ENCODE assay signal across 30 cellular contexts in the genomic region with DNA sequence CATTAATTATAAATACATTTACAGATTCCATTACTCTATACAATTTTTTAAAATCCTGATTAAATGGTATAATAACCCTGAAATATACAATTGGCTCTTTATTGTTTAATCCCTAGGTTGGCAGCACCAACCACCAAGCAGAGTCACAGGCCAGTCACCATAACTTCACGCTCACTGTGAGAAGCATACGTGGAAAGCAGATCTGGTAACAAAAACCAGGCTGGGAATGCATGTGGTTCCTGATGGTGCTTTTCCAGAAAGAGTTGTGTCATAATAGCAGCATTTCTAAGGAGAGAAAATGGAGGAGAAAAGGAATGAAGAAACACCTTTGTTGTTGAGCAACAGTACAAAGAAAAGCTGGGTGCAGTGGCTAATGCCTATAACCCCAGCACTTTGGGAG.
"Had no signal": no experiment of that assay in that cellular context is flagged by ENCODE, and none has a peak within 500 bp of the region (broad histone marks: within the 10 kb centered on the region; RNA-seq: fewer than 3 reads in every experiment).

No MANE protein-coding gene starts in this region.

- H3K4me3 ChIP-seq: ascending aorta, coronary artery, dorsolateral prefrontal cortex, esophagus muscularis mucosa, gastrocnemius medialis, heart left ventricle had no signal

- H3K27me3 ChIP-seq: ascending aorta, dorsolateral prefrontal cortex, esophagus muscularis mucosa, gastrocnemius medialis, heart left ventricle had no signal

- H3K9me3 ChIP-seq: ascending aorta, esophagus muscularis mucosa, gastrocnemius medialis had no signal

- H3K36me3 Mint-ChIP-seq: activated naive CD4-positive, alpha-beta T cell treated with anti-CD3 and anti-CD28 coated beads, Interleukin-2, amount 10 ng/mL, durations not matched to agents 7 days and 5 days; activated naive CD4-positive, alpha-beta T cell treated with anti-CD3 and anti-CD28 coated beads, Interleukin-2, amount 50 U/mL, for 72 hours; activated naive CD8-positive, alpha-beta T cell treated with anti-CD3 and anti-CD28 coated beads, Interleukin-2, amount 10 ng/mL, durations not matched to agents 7 days and 5 days; brain had no signal

- DNase-seq: activated CD4-positive, alpha-beta memory T cell treated with anti-CD3 and anti-CD28 coated beads, Interleukin-2, amount 10 ng/mL, durations not matched to agents 7 days and 5 days; activated CD4-positive, alpha-beta T cell treated with anti-CD3 and anti-CD28 coated beads for 1 hour; activated CD4-positive, alpha-beta T cell treated with anti-CD3 and anti-CD28 coated beads for 4 hours; activated CD4-positive, alpha-beta T cell treated with anti-CD3 and anti-CD28 coated beads, Interleukin-2, amount 10 ng/mL, durations not matched to agents 7 days and 5 days; activated CD4-positive, alpha-beta T cell treated with anti-CD3 and anti-CD28 coated beads, Interleukin-2, amount 50 U/mL, for 4 hours; activated CD8-positive, alpha-beta memory T cell treated with anti-CD3 and anti-CD28 coated beads, Interleukin-2, amount 50 U/mL, for 48 hours; activated gamma-delta T cell; activated naive CD4-positive, alpha-beta T cell; activated naive CD4-positive, alpha-beta T cell treated with anti-CD3 and anti-CD28 coated beads, Interleukin-2, amount 10 ng/mL, durations not matched to agents 7 days and 5 days; activated naive CD8-positive, alpha-beta T cell treated with anti-CD3 and anti-CD28 coated beads, Interleukin-2, amount 10 ng/mL, durations not matched to agents 7 days and 5 days; activated T-cell treated with anti-CD3 and anti-CD28 coated beads for 4 hours; activated T-cell treated with anti-CD3 and anti-CD28 coated beads, Interleukin-2, amount 50 U/mL, for 24 hours; activated T-cell treated with anti-CD3 and anti-CD28 coated beads, Interleukin-2, amount 50 U/mL, for 72 hours; dorsolateral prefrontal cortex; effector memory CD4-positive, alpha-beta T cell; endodermal cell; erythroblast; foreskin fibroblast; glutamatergic neuron; heart left ventricle; T-helper 2 cell had no signal

- H3K27ac Mint-ChIP-seq: activated CD4-positive, alpha-beta memory T cell treated with anti-CD3 and anti-CD28 coated beads, Interleukin-2, amount 10 ng/mL, durations not matched to agents 7 days and 5 days; activated CD4-positive, alpha-beta T cell treated with anti-CD3 and anti-CD28 coated beads, Interleukin-2, amount 10 ng/mL, durations not matched to agents 7 days and 5 days; activated naive CD4-positive, alpha-beta T cell treated with anti-CD3 and anti-CD28 coated beads, Interleukin-2, amount 10 ng/mL, durations not matched to agents 7 days and 5 days; activated naive CD4-positive, alpha-beta T cell treated with anti-CD3 and anti-CD28 coated beads, Interleukin-2, amount 50 U/mL, for 72 hours; activated naive CD8-positive, alpha-beta T cell treated with anti-CD3 and anti-CD28 coated beads, Interleukin-2, amount 10 ng/mL, durations not matched to agents 7 days and 5 days; activated T-cell treated with anti-CD3 and anti-CD28 coated beads, Interleukin-2, amount 50 U/mL, for 24 hours; activated T-cell treated with anti-CD3 and anti-CD28 coated beads, Interleukin-2, amount 50 U/mL, for 72 hours; brain; dendritic cell treated with granulocyte-macrophage colony-stimulating factor and Interleukin-4, amounts not matched to agents 40 ng/mL and 50 ng/mL, for 4 days; endodermal cell had no signal

- H3K27ac ChIP-seq: ascending aorta, coronary artery, dorsolateral prefrontal cortex, esophagus muscularis mucosa, heart left ventricle had no signal

- H3K4me1 Mint-ChIP-seq: activated CD4-positive, alpha-beta memory T cell treated with anti-CD3 and anti-CD28 coated beads, Interleukin-2, amount 10 ng/mL, durations not matched to agents 7 days and 5 days; activated CD4-positive, alpha-beta T cell treated with anti-CD3 and anti-CD28 coated beads, Interleukin-2, amount 10 ng/mL, durations not matched to agents 7 days and 5 days; activated naive CD4-positive, alpha-beta T cell treated with anti-CD3 and anti-CD28 coated beads, Interleukin-2, amount 10 ng/mL, durations not matched to agents 7 days and 5 days; brain; central memory CD8-positive, alpha-beta T cell; endodermal cell had no signal

- H3K4me1 ChIP-seq: ascending aorta, esophagus muscularis mucosa, gastrocnemius medialis, heart left ventricle had no signal

- H3K36me3 ChIP-seq: ascending aorta, esophagus muscularis mucosa, gastrocnemius medialis, heart left ventricle had no signal

- H3K4me3 Mint-ChIP-seq: activated CD4-positive, alpha-beta memory T cell treated with anti-CD3 and anti-CD28 coated beads, Interleukin-2, amount 10 ng/mL, durations not matched to agents 7 days and 5 days; activated CD4-positive, alpha-beta T cell treated with anti-CD3 and anti-CD28 coated beads, Interleukin-2, amount 10 ng/mL, durations not matched to agents 7 days and 5 days; activated naive CD4-positive, alpha-beta T cell treated with anti-CD3 and anti-CD28 coated beads, Interleukin-2, amount 10 ng/mL, durations not matched to agents 7 days and 5 days; activated naive CD8-positive, alpha-beta T cell treated with anti-CD3 and anti-CD28 coated beads, Interleukin-2, amount 10 ng/mL, durations not matched to agents 7 days and 5 days; activated T-cell treated with anti-CD3 and anti-CD28 coated beads, Interleukin-2, amount 50 U/mL, for 24 hours; activated T-cell treated with anti-CD3 and anti-CD28 coated beads, Interleukin-2, amount 50 U/mL, for 72 hours; brain; central memory CD8-positive, alpha-beta T cell; dendritic cell treated with granulocyte-macrophage colony-stimulating factor and Interleukin-4, amounts not matched to agents 40 ng/mL and 50 ng/mL, for 4 days; endodermal cell had no signal

- ATAC-seq: activated naive CD4-positive, alpha-beta T cell treated with anti-CD3 and anti-CD28 coated beads, Interleukin-2, amount 50 U/mL, for 72 hours; activated T-cell treated with anti-CD3 and anti-CD28 coated beads, Interleukin-2, amount 50 U/mL, for 72 hours; heart left ventricle had no signal

- FAIRE-seq: bronchial epithelial cell had no signal

- H3K9me3 Mint-ChIP-seq: activated CD4-positive, alpha-beta memory T cell treated with anti-CD3 and anti-CD28 coated beads, Interleukin-2, amount 10 ng/mL, durations not matched to agents 7 days and 5 days; activated CD4-positive, alpha-beta T cell treated with anti-CD3 and anti-CD28 coated beads, Interleukin-2, amount 10 ng/mL, durations not matched to agents 7 days and 5 days; activated naive CD4-positive, alpha-beta T cell treated with anti-CD3 and anti-CD28 coated beads, Interleukin-2, amount 10 ng/mL, durations not matched to agents 7 days and 5 days; activated naive CD4-positive, alpha-beta T cell treated with anti-CD3 and anti-CD28 coated beads, Interleukin-2, amount 50 U/mL, for 72 hours; activated naive CD8-positive, alpha-beta T cell treated with anti-CD3 and anti-CD28 coated beads, Interleukin-2, amount 10 ng/mL, durations not matched to agents 7 days and 5 days; activated T-cell treated with anti-CD3 and anti-CD28 coated beads, Interleukin-2, amount 50 U/mL, for 24 hours; brain; central memory CD8-positive, alpha-beta T cell; dendritic cell treated with granulocyte-macrophage colony-stimulating factor and Interleukin-4, amounts not matched to agents 40 ng/mL and 50 ng/mL, for 4 days had no signal
